In genomic region chr13:34162545-34162936, GRCh38 we compare ENCODE assay signal across 11 cellular contexts.
DNase-seq lines count a peak whose midpoint lies in the region; ATAC-seq and TF ChIP-seq lines count a peak whose summit lies in the region.
"Had no signal": no experiment of that assay in that cellular context is flagged by ENCODE, and none has a peak within 500 bp of the region (broad histone marks: within the 10 kb centered on the region; RNA-seq: fewer than 3 reads in every experiment).

No MANE protein-coding gene starts in this region.

- TF ChIP-seq CTCF in ovary (IDR thresholded peaks at IDR 0.05), result no peak

- H3K9me3 ChIP-seq in skeletal muscle tissue (ENCODE audit: control insufficient read depth in 3 of 3, low read length in 3 of 3), result no peaks in the 10 kb centered on the region
- H3K9me3 ChIP-seq in ovary, result no peaks in the 10 kb centered on the region
- H3K9me3 ChIP-seq: right lobe of liver had no signal

- no peak overlapping the region for H3K4me3 Mint-ChIP-seq in activated CD4-positive, alpha-beta memory T cell treated with anti-CD3 and anti-CD28 coated beads for 36 hours
- no peak overlapping the region for H3K4me3 Mint-ChIP-seq in activated CD8-positive, alpha-beta memory T cell treated with anti-CD3 and anti-CD28 coated beads, Interleukin-2, amount 10 ng/mL, durations not matched to agents 7 days and 5 days
- H3K4me3 Mint-ChIP-seq: activated naive CD4-positive, alpha-beta T cell treated with anti-CD3 and anti-CD28 coated beads, Interleukin-2, amount 50 U/mL, for 24 hours had no signal

- POLR2A ChIA-PET in activated CD4-positive, alpha-beta memory T cell treated with anti-CD3 and anti-CD28 coated beads for 36 hours (lab: Charles Lee), result no interaction called here

- H3K27ac ChIP-seq in skeletal muscle tissue (ENCODE audit: low read depth, low read length) (peak overlapping the region; percentile 50), ovary (peak overlapping the region in 1 of 2 donors; percentile 1)
- H3K27ac ChIP-seq: KMS-11 had no signal

- H3K36me3 Mint-ChIP-seq in activated CD4-positive, alpha-beta memory T cell treated with anti-CD3 and anti-CD28 coated beads for 36 hours, result no peaks in the 10 kb centered on the region
- H3K36me3 Mint-ChIP-seq in activated CD8-positive, alpha-beta memory T cell treated with anti-CD3 and anti-CD28 coated beads, Interleukin-2, amount 10 ng/mL, durations not matched to agents 7 days and 5 days, result peaks cover 2% of the 10 kb centered on the region
- H3K36me3 Mint-ChIP-seq: activated naive CD4-positive, alpha-beta T cell treated with anti-CD3 and anti-CD28 coated beads, Interleukin-2, amount 50 U/mL, for 24 hours had no signal

- CTCF ChIA-PET in activated CD4-positive, alpha-beta memory T cell treated with anti-CD3 and anti-CD28 coated beads for 36 hours (lab: Charles Lee), result no interaction called here
- CTCF ChIA-PET in activated CD8-positive, alpha-beta memory T cell treated with anti-CD3 and anti-CD28 coated beads, Interleukin-2, amount 10 ng/mL, durations not matched to agents 7 days and 5 days (lab: Charles Lee), result no interaction called here

- H3K27me3 ChIP-seq in skeletal muscle tissue (ENCODE audit: control insufficient read depth in 3 of 3, insufficient read depth in 3 of 3, low read length in 3 of 3) (no peaks in the 10 kb centered on the region), ovary (no peaks in the 10 kb centered on the region)
- H3K27me3 ChIP-seq: right lobe of liver had no signal

- no peak overlapping the region for H3K27ac Mint-ChIP-seq in activated CD4-positive, alpha-beta memory T cell treated with anti-CD3 and anti-CD28 coated beads for 36 hours
- no peak overlapping the region for H3K27ac Mint-ChIP-seq in activated CD8-positive, alpha-beta memory T cell treated with anti-CD3 and anti-CD28 coated beads, Interleukin-2, amount 10 ng/mL, durations not matched to agents 7 days and 5 days
- H3K27ac Mint-ChIP-seq: activated naive CD4-positive, alpha-beta T cell treated with anti-CD3 and anti-CD28 coated beads, Interleukin-2, amount 50 U/mL, for 24 hours had no signal

- H3K9me3 Mint-ChIP-seq in activated CD4-positive, alpha-beta memory T cell treated with anti-CD3 and anti-CD28 coated beads for 36 hours, result no peaks in the 10 kb centered on the region
- H3K9me3 Mint-ChIP-seq in activated CD8-positive, alpha-beta memory T cell treated with anti-CD3 and anti-CD28 coated beads, Interleukin-2, amount 10 ng/mL, durations not matched to agents 7 days and 5 days (ENCODE audit: low read depth), result peaks cover 2% of the 10 kb centered on the region
- H3K9me3 Mint-ChIP-seq: activated naive CD4-positive, alpha-beta T cell treated with anti-CD3 and anti-CD28 coated beads, Interleukin-2, amount 50 U/mL, for 24 hours had no signal

- no peak overlapping the region for H3K9ac ChIP-seq in skeletal muscle tissue (ENCODE audit: low read depth in 1 of 3, low read length in 3 of 3)
- H3K9ac ChIP-seq: KMS-11 had no signal

- H3K36me3 ChIP-seq in skeletal muscle tissue (ENCODE audit: control insufficient read depth in 3 of 3, insufficient read depth in 3 of 3, low read length in 3 of 3) (no peaks in the 10 kb centered on the region), ovary (no peaks in the 10 kb centered on the region)
- H3K36me3 ChIP-seq: right lobe of liver had no signal

- peaks cover 7 to 11% (median 9%) of the 10 kb centered on the region in 3 donors for H3K4me1 ChIP-seq in skeletal muscle tissue (ENCODE audit: control insufficient read depth in 3 of 3, insufficient read depth in 3 of 3, low read length in 3 of 3)
- peaks cover 5% of the 10 kb centered on the region for H3K4me1 ChIP-seq in ovary (ENCODE audit: insufficient read depth)
- H3K4me1 ChIP-seq: right lobe of liver had no signal

- no peak for TF ChIP-seq EP300 in ovary (IDR thresholded peaks at IDR 0.05)

- H3K4me3 ChIP-seq in skeletal muscle tissue (ENCODE audit: low read length in 3 of 3), result peak overlapping the region in 2 of 3 donors; percentile 38 to 45
- no peak overlapping the region for H3K4me3 ChIP-seq in ovary
- H3K4me3 ChIP-seq: right lobe of liver had no signal

- no peak for TF ChIP-seq POLR2A in ovary (IDR thresholded peaks at IDR 0.05)

- intact Hi-C loops in activated CD4-positive, alpha-beta memory T cell treated with anti-CD3 and anti-CD28 coated beads for 36 hours (cut with micrococcal nuclease), result no loop called here
- intact Hi-C loops in ovary (cut with DNase I), result loop anchor here in 1 of 4 donors (5.0 kb wide), 1 partner anchor 270 kb away; no protein-coding TSS in a partner anchor

- no peak for ATAC-seq in activated CD8-positive, alpha-beta memory T cell treated with anti-CD3 and anti-CD28 coated beads, Interleukin-2, amount 10 ng/mL, durations not matched to agents 7 days and 5 days
- ATAC-seq: right lobe of liver had no signal

- DNase-seq in GM04503 (ENCODE audit: low read depth) (peak; percentile 69), amniotic epithelial cell (ENCODE audit: low read depth) (peak; percentile 48), iris pigment epithelial cell (ENCODE audit: low read depth) (peak; percentile 76), iPS-NIHi11 (ENCODE audit: low spot score) (no peak), ovary (no peak)
- no peak for DNase-seq in activated CD4-positive, alpha-beta memory T cell treated with anti-CD3 and anti-CD28 coated beads for 36 hours
- DNase-seq in activated CD8-positive, alpha-beta memory T cell treated with anti-CD3 and anti-CD28 coated beads, Interleukin-2, amount 10 ng/mL, durations not matched to agents 7 days and 5 days, result no peak
- DNase-seq: right lobe of liver had no signal

- H3K4me1 Mint-ChIP-seq in activated CD4-positive, alpha-beta memory T cell treated with anti-CD3 and anti-CD28 coated beads for 36 hours (ENCODE audit: low read depth), result no peaks in the 10 kb centered on the region
- peaks cover under 1% of the 10 kb centered on the region for H3K4me1 Mint-ChIP-seq in activated CD8-positive, alpha-beta memory T cell treated with anti-CD3 and anti-CD28 coated beads, Interleukin-2, amount 10 ng/mL, durations not matched to agents 7 days and 5 days
- H3K4me1 Mint-ChIP-seq: activated naive CD4-positive, alpha-beta T cell treated with anti-CD3 and anti-CD28 coated beads, Interleukin-2, amount 50 U/mL, for 24 hours had no signal

- H3K27me3 Mint-ChIP-seq in activated CD4-positive, alpha-beta memory T cell treated with anti-CD3 and anti-CD28 coated beads for 36 hours, result no peaks in the 10 kb centered on the region
- peaks cover 30% of the 10 kb centered on the region for H3K27me3 Mint-ChIP-seq in activated CD8-positive, alpha-beta memory T cell treated with anti-CD3 and anti-CD28 coated beads, Interleukin-2, amount 10 ng/mL, durations not matched to agents 7 days and 5 days

- 17 to 22% (median 19%) methylated on average over 3 of the region's 3 CpGs for WGBS in ovary, 3 donors

Comparison
In these comparisons a context has a peak if more than half of its experiments do, and no peak if none do; other contexts are left out.
1. DNase-seq: peak in GM04503 (single experiment), amniotic epithelial cell (single experiment) and iris pigment epithelial cell (single experiment); none in activated CD4-positive, alpha-beta memory T cell treated with anti-CD3 and anti-CD28 coated beads for 36 hours (single experiment), activated CD8-positive, alpha-beta memory T cell treated with anti-CD3 and anti-CD28 coated beads, Interleukin-2, amount 10 ng/mL, durations not matched to agents 7 days and 5 days (single experiment), iPS-NIHi11 (single experiment) and ovary (0 of 5).